1 cellular context compared by ENCODE assay signal in genomic region chr22:44697423-44698179, GRCh38.
TF ChIP-seq lines count a peak whose summit lies in the region.

No MANE protein-coding gene starts in this region.

TF ChIP-seq in K562, 482 proteins besides CTCF, POLR2A, EP300 and RAD21 (continued from another document and continues in another):
- TF ChIP-seq SMARCA4 (IDR thresholded peaks at IDR 0.05) = no peak
- no peak for TF ChIP-seq ZNF280A (IDR thresholded peaks at IDR 0.05; ENCODE audit: low read depth, partially characterized antibody)
- no peak for TF ChIP-seq ZNF224 (CRISPR knock-in tag; IDR thresholded peaks at IDR 0.05)
- TF ChIP-seq E2F8 (IDR thresholded peaks at IDR 0.05; ENCODE audit: low read depth, partially characterized antibody) = no peak
- no peak for TF ChIP-seq KLF6 (CRISPR knock-in tag; IDR thresholded peaks at IDR 0.05; ENCODE audit: borderline replicate concordance)
- no peak for TF ChIP-seq RERE (CRISPR knock-in tag; IDR thresholded peaks at IDR 0.05; ENCODE audit: borderline replicate concordance)
- no peak for TF ChIP-seq CEBPB (tag; IDR thresholded peaks at IDR 0.05)
- no peak for TF ChIP-seq CUX1 (CRISPR knock-in tag; IDR thresholded peaks at IDR 0.05)
- no peak for TF ChIP-seq DNMT1 (IDR thresholded peaks at IDR 0.05)
- no peak for TF ChIP-seq DMBX1 (CRISPR knock-in tag; IDR thresholded peaks at IDR 0.05; ENCODE audit: borderline replicate concordance)
- TF ChIP-seq CBX5 (IDR thresholded peaks at IDR 0.05; ENCODE audit: borderline replicate concordance, low read depth) = no peak
- peak; percentile 59 to 77; a peak in 2 of 4 replicates for TF ChIP-seq RCOR1 (IDR thresholded peaks at IDR 0.05; ENCODE audit: borderline replicate concordance in 1 of 2, low read depth in 2 of 2, low read length in 2 of 2)
- no peak for TF ChIP-seq BRD9 (IDR thresholded peaks at IDR 0.05; ENCODE audit: low read depth, partially characterized antibody)
- no peak for TF ChIP-seq MTA2 (IDR thresholded peaks at IDR 0.05; ENCODE audit: low read depth)
- no peak for TF ChIP-seq HMGN3 (IDR thresholded peaks at IDR 0.05; ENCODE audit: borderline replicate concordance, extremely low read depth, insufficient read length, low read depth, low read length)
- no peak for TF ChIP-seq CREB3L1 (IDR thresholded peaks at IDR 0.05; ENCODE audit: borderline replicate concordance, low read depth)
- TF ChIP-seq HNRNPLL (IDR thresholded peaks at IDR 0.05; ENCODE audit: low read depth, low read length, poor library complexity, severe bottlenecking) = no peak
- peak; percentile 87 to 91 for TF ChIP-seq KDM1A (IDR thresholded peaks at IDR 0.05)
- no peak for TF ChIP-seq ZFP1 (CRISPR knock-in tag; IDR thresholded peaks at IDR 0.05)
- no peak for TF ChIP-seq ZNF41 (CRISPR knock-in tag; conservative IDR thresholded peaks at IDR 0.05)
- no peak for TF ChIP-seq ARID3A (IDR thresholded peaks at IDR 0.05; ENCODE audit: borderline replicate concordance, low read depth, low read length)
- no peak for TF ChIP-seq ZKSCAN8 (CRISPR knock-in tag; IDR thresholded peaks at IDR 0.05)
- TF ChIP-seq PCBP1 (IDR thresholded peaks at IDR 0.05; ENCODE audit: low read depth, low read length, poor library complexity, severe bottlenecking) = no peak
- TF ChIP-seq ARID3B (CRISPR knock-in tag; IDR thresholded peaks at IDR 0.05; ENCODE audit: borderline replicate concordance) = no peak
- no peak for TF ChIP-seq NR2C2 (CRISPR knock-in tag; IDR thresholded peaks at IDR 0.05)
- TF ChIP-seq NR2C2 (tag; IDR thresholded peaks at IDR 0.05) = no peak
- peak; percentile 65 for TF ChIP-seq EGR1 (conservative IDR thresholded peaks at IDR 0.05)
- no peak for TF ChIP-seq ILF3 (IDR thresholded peaks at IDR 0.05; ENCODE audit: borderline replicate concordance)
- no peak for TF ChIP-seq COPS2 (conservative IDR thresholded peaks at IDR 0.05)
- TF ChIP-seq ZBTB34 (CRISPR knock-in tag; IDR thresholded peaks at IDR 0.05) = no peak
- TF ChIP-seq ZBTB7A (IDR thresholded peaks at IDR 0.05; ENCODE audit: borderline replicate concordance, control insufficient read depth, low read depth, low read length) = no peak
- TF ChIP-seq TCFL5 (CRISPR knock-in tag; conservative IDR thresholded peaks at IDR 0.05) = no peak
- TF ChIP-seq PHTF2 (CRISPR knock-in tag; IDR thresholded peaks at IDR 0.05) = no peak
- no peak for TF ChIP-seq TRIM28 (IDR thresholded peaks at IDR 0.05)
- no peak for TF ChIP-seq ATF7 (IDR thresholded peaks at IDR 0.05)
- TF ChIP-seq MYBL2 (IDR thresholded peaks at IDR 0.05; ENCODE audit: low read depth) = no peak
- no peak for TF ChIP-seq MYBL2 (CRISPR knock-in tag; IDR thresholded peaks at IDR 0.05; ENCODE audit: borderline replicate concordance)
- no peak for TF ChIP-seq NCOA2 (IDR thresholded peaks at IDR 0.05; ENCODE audit: partially characterized antibody in 2 of 2)
- no peak for TF ChIP-seq PYGO2 (tag; IDR thresholded peaks at IDR 0.05)
- TF ChIP-seq BCOR (IDR thresholded peaks at IDR 0.05) = peak; percentile 99
